In genomic region chr4:142550955-142551354, GRCh38 we compare ENCODE assay signal across 12 cellular contexts.
DNase-seq lines count a peak whose midpoint lies in the region; ATAC-seq and TF ChIP-seq lines count a peak whose summit lies in the region.
"Had no signal": no experiment of that assay in that cellular context is flagged by ENCODE, and none has a peak within 500 bp of the region (broad histone marks: within the 10 kb centered on the region; RNA-seq: fewer than 3 reads in every experiment).

No MANE protein-coding gene starts in this region.

- peaks cover 73% of the 10 kb centered on the region for H3K4me1 Mint-ChIP-seq in activated T-cell treated with anti-CD3 and anti-CD28 coated beads, Interleukin-2, amount 50 U/mL, for 24 hours (ENCODE audit: low read depth)
- H3K4me1 Mint-ChIP-seq in progenitor cell of endocrine pancreas (ENCODE audit: low read depth) = peaks cover 15% of the 10 kb centered on the region
- peaks cover 15% of the 10 kb centered on the region for H3K4me1 Mint-ChIP-seq in Caco-2 (ENCODE audit: low read depth, unreplicated experiment)

- H3K4me3 Mint-ChIP-seq in activated T-cell treated with anti-CD3 and anti-CD28 coated beads, Interleukin-2, amount 50 U/mL, for 24 hours = no peak overlapping the region
- H3K4me3 Mint-ChIP-seq in progenitor cell of endocrine pancreas (ENCODE audit: low read depth) (no peak overlapping the region), Caco-2 (ENCODE audit: unreplicated experiment) (no peak overlapping the region)

- H3K27me3 ChIP-seq in A673 (replicated peaks; ENCODE audit: insufficient read depth, low read depth, low read length, poor library complexity) (no peaks in the 10 kb centered on the region), Caco-2 (replicated peaks; ENCODE audit: control insufficient read depth, insufficient read depth, low read length) (no peaks in the 10 kb centered on the region)
- H3K27me3 ChIP-seq: suprapubic skin had no signal

- H3K4me3 ChIP-seq in astrocyte of the spinal cord (ENCODE audit: low read depth, low read length) = no peak overlapping the region
- H3K4me3 ChIP-seq in A673 (ENCODE audit: low read depth, low read length, poor library complexity, severe bottlenecking) = no peak overlapping the region
- H3K4me3 ChIP-seq in Caco-2 (ENCODE audit: low read depth, low read length) = no peak overlapping the region
- H3K4me3 ChIP-seq: suprapubic skin had no signal

- H3K36me3 ChIP-seq in A673 (ENCODE audit: insufficient read depth, low read length, poor library complexity, severe bottlenecking) (no peaks in the 10 kb centered on the region), Caco-2 (ENCODE audit: control insufficient read depth, insufficient read depth, low read length) (no peaks in the 10 kb centered on the region)
- H3K36me3 ChIP-seq: suprapubic skin had no signal

- peaks cover 4% of the 10 kb centered on the region for H3K9me3 Mint-ChIP-seq in activated T-cell treated with anti-CD3 and anti-CD28 coated beads, Interleukin-2, amount 50 U/mL, for 24 hours
- H3K9me3 Mint-ChIP-seq in progenitor cell of endocrine pancreas (ENCODE audit: low read depth) (peaks cover 10% of the 10 kb centered on the region), Caco-2 (ENCODE audit: unreplicated experiment) (no peaks in the 10 kb centered on the region)

- intact Hi-C loops in A673 (cut with micrococcal nuclease; ENCODE audit: unreplicated experiment) (no loop called here), Caco-2 (cut with micrococcal nuclease; ENCODE audit: unreplicated experiment) (no loop called here)

- no peak for ATAC-seq in GM18867 (IDR thresholded peaks at IDR 0.05; ENCODE audit: unreplicated experiment)

- peak overlapping the region; percentile 81 for H3K27ac Mint-ChIP-seq in activated T-cell treated with anti-CD3 and anti-CD28 coated beads, Interleukin-2, amount 50 U/mL, for 24 hours
- H3K27ac Mint-ChIP-seq in progenitor cell of endocrine pancreas (peak overlapping the region; percentile 88), Caco-2 (ENCODE audit: unreplicated experiment) (no peak overlapping the region)

- no peaks in the 10 kb centered on the region for H3K4me1 ChIP-seq in A673 (ENCODE audit: insufficient read depth, low read length, poor library complexity, severe bottlenecking)
- H3K4me1 ChIP-seq in Caco-2 = peaks cover 24% of the 10 kb centered on the region
- H3K4me1 ChIP-seq: suprapubic skin had no signal

- POLR2A ChIA-PET in A673 (lab: Charles Lee; ENCODE audit: low non-redundant PET) = no interaction called here
- POLR2A ChIA-PET in Caco-2 (lab: Charles Lee) = no interaction called here

- in situ Hi-C loops in astrocyte of the spinal cord (cut with HindIII; ENCODE audit: low sequenced_read_pairs) = no loop called here

- CTCF ChIA-PET in A673 (lab: Charles Lee) (no interaction called here), Caco-2 (lab: Charles Lee) (no interaction called here)

- H3K27ac ChIP-seq in A673 (ENCODE audit: low read depth, low read length, poor library complexity, severe bottlenecking) = no peak overlapping the region
- H3K27ac ChIP-seq: suprapubic skin had no signal

- TF ChIP-seq CTCF in astrocyte of the spinal cord (IDR thresholded peaks at IDR 0.05; ENCODE audit: low read depth, low read length) = no peak
- no peak for TF ChIP-seq CTCF in progenitor cell of endocrine pancreas (IDR thresholded peaks at IDR 0.05; ENCODE audit: unreplicated experiment)
- no peak for TF ChIP-seq CTCF in A673 (conservative IDR thresholded peaks at IDR 0.05; ENCODE audit: low read depth, low read length)
- no peak for TF ChIP-seq CTCF in Caco-2 (IDR thresholded peaks at IDR 0.05; ENCODE audit: insufficient read depth in 1 of 2, low read depth in 1 of 2, low read length in 1 of 2, severe bottlenecking in 1 of 2, unreplicated experiment in 1 of 2)

- no peaks in the 10 kb centered on the region for H3K27me3 Mint-ChIP-seq in activated T-cell treated with anti-CD3 and anti-CD28 coated beads, Interleukin-2, amount 50 U/mL, for 24 hours
- no peaks in the 10 kb centered on the region for H3K27me3 Mint-ChIP-seq in progenitor cell of endocrine pancreas
- H3K27me3 Mint-ChIP-seq in Caco-2 (ENCODE audit: insufficient read depth, unreplicated experiment) = no peaks in the 10 kb centered on the region

- peaks cover 7% of the 10 kb centered on the region for H3K36me3 Mint-ChIP-seq in activated T-cell treated with anti-CD3 and anti-CD28 coated beads, Interleukin-2, amount 50 U/mL, for 24 hours (ENCODE audit: low read depth)
- H3K36me3 Mint-ChIP-seq in progenitor cell of endocrine pancreas (ENCODE audit: insufficient read depth) (no peaks in the 10 kb centered on the region), Caco-2 (ENCODE audit: insufficient read depth, unreplicated experiment) (no peaks in the 10 kb centered on the region)

- BruUV-seq in A673 (replicated peaks; lab: Mats Ljungman, UMichigan) = no TSS peak
- no TSS peak for BruUV-seq in Caco-2 (replicated peaks; lab: Mats Ljungman, UMichigan)

- H3K9me3 ChIP-seq in A673 (ENCODE audit: low read depth, low read length, poor library complexity, severe bottlenecking) (no peaks in the 10 kb centered on the region), Caco-2 (no peaks in the 10 kb centered on the region)
- H3K9me3 ChIP-seq: suprapubic skin had no signal

- no peak for DNase-seq in activated T-cell treated with anti-CD3 and anti-CD28 coated beads, Interleukin-2, amount 50 U/mL, for 24 hours
- no peak for DNase-seq in activated T-cell treated with anti-CD3 and anti-CD28 coated beads, Interleukin-2, amount 50 U/mL, for 48 hours
- DNase-seq in M059J (ENCODE audit: low read depth) (peak; percentile 49), astrocyte of the spinal cord (ENCODE audit: low read depth, low spot score) (peak; percentile 29), progenitor cell of endocrine pancreas (ENCODE audit: low spot score, unreplicated experiment) (no peak), A673 (ENCODE audit: low spot score) (no peak), Caco-2 (no peak)
- DNase-seq: AML-193, MV-4-11, NCI-H345 had no signal

Comparison
In these comparisons a context has a peak if more than half of its experiments do, and no peak if none do; other contexts are left out.
1. DNase-seq: peak in M059J (single experiment) and astrocyte of the spinal cord (single experiment); none in activated T-cell treated with anti-CD3 and anti-CD28 coated beads, Interleukin-2, amount 50 U/mL, for 24 hours (single experiment), activated T-cell treated with anti-CD3 and anti-CD28 coated beads, Interleukin-2, amount 50 U/mL, for 48 hours (0 of 2), progenitor cell of endocrine pancreas (single experiment), A673 (single experiment) and Caco-2 (0 of 2).